8 cellular contexts compared by ENCODE assay signal in genomic region chr6:51855310-51856082, GRCh38.
DNase-seq lines count a peak whose midpoint lies in the region; ATAC-seq, FAIRE-seq and TF ChIP-seq lines count a peak whose summit lies in the region.

No MANE protein-coding gene starts in this region.

- no peak overlapping the region for H3K4me3 ChIP-seq in OCI-LY3 (ENCODE audit: low read length)
- no peak overlapping the region for H3K4me3 ChIP-seq in coronary artery

- no peak overlapping the region for H3K9ac ChIP-seq in OCI-LY3 (ENCODE audit: low read length)

- H2AFZ ChIP-seq in OCI-LY3 (ENCODE audit: low read depth, low read length) = no peak overlapping the region

- no peaks in the 10 kb centered on the region for H3K36me3 ChIP-seq in OCI-LY3 (replicated peaks; ENCODE audit: low read depth, low read length)

- H3K4me1 ChIP-seq in OCI-LY3 (ENCODE audit: low read length) = peaks cover 16% of the 10 kb centered on the region

- H3K79me2 ChIP-seq in OCI-LY3 (ENCODE audit: low read length) = no peaks in the 10 kb centered on the region

- no peak for FAIRE-seq in HTR-8/SVneo (lab: Jason Lieb, UNC)

- peak; percentile 86 for DNase-seq in DMS53 treated with DMSO at 0.1 percent for 48 hours (lab: John Stamatoyannopoulos, UW; ENCODE audit: unreplicated experiment)
- peak; percentile 14 for DNase-seq in HTR-8/SVneo (ENCODE audit: insufficient read length, low spot score)
- DNase-seq in coronary artery (ENCODE audit: low spot score) = no peak
- peak; percentile 25 for DNase-seq in mucosa of gallbladder (ENCODE audit: low spot score)
- no peak for DNase-seq in cortex of kidney (lab: John Stamatoyannopoulos, UW)
- DNase-seq in activated CD4-positive, CD25-positive, alpha-beta regulatory T cell (lab: John Stamatoyannopoulos, UW) = no peak

- no peaks in the 10 kb centered on the region for H3K9me3 ChIP-seq in OCI-LY3 (ENCODE audit: insufficient read depth, low read length)

- H3K27ac ChIP-seq in OCI-LY3 (ENCODE audit: low read length) (no peak overlapping the region), coronary artery (no peak overlapping the region)

- H4K20me1 ChIP-seq in OCI-LY3 (ENCODE audit: insufficient read depth, low read length) = no peaks in the 10 kb centered on the region

- H3K4me2 ChIP-seq in OCI-LY3 (ENCODE audit: low read length) = peak overlapping the region; percentile 16; the same call in 1 of the 2 replicates

- TF ChIP-seq CTCF in OCI-LY3 (IDR thresholded peaks at IDR 0.05; ENCODE audit: low read depth, low read length) = peak; percentile 94
- peak; percentile 30 for TF ChIP-seq CTCF in coronary artery (IDR thresholded peaks at IDR 0.05)

- ATAC-seq in GM19035 (IDR thresholded peaks at IDR 0.05; ENCODE audit: unreplicated experiment) = peak; percentile 79

- H3K27me3 ChIP-seq in OCI-LY3 (ENCODE audit: low read depth, low read length) = peaks cover 40% of the 10 kb centered on the region

Comparison
In these comparisons a context has a peak if more than half of its experiments do, and no peak if none do; other contexts are left out.
1. DNase-seq: peak in DMS53 treated with DMSO at 0.1 percent for 48 hours (single experiment), HTR-8/SVneo (single experiment) and mucosa of gallbladder (single experiment); none in coronary artery (single experiment), cortex of kidney (single experiment) and activated CD4-positive, CD25-positive, alpha-beta regulatory T cell (0 of 4).